ENCODE assay signal across 10 cellular contexts in genomic region chr5:79069488-79070001, GRCh38. TPM values are rescaled to one million over a fixed set of nuclear protein-coding genes. Genes with fewer than 3 reads are reported as not detected.
DNase-seq lines count a peak whose midpoint lies in the region; ATAC-seq and TF ChIP-seq lines count a peak whose summit lies in the region.
"Had no signal": no experiment of that assay in that cellular context is flagged by ENCODE, and none has a peak within 500 bp of the region (broad histone marks: within the 10 kb centered on the region; RNA-seq: fewer than 3 reads in every experiment).

Gene BHMT2 (plus strand): TSS chr5:79069767. CDS start chr5:79069783, 16 bp downstream.
Gene DMGDH (minus strand): TSS chr5:79069674. CDS start chr5:79069620, 54 bp downstream.

- no peak within 1 kb of the TSS for H3K4me3 Mint-ChIP-seq in Calu3 (ENCODE audit: low read depth, unreplicated experiment)

- H3K27ac Mint-ChIP-seq in Calu3 (ENCODE audit: unreplicated experiment) = no peak within 1 kb of the TSS
- H3K27ac Mint-ChIP-seq: CD14-positive monocyte had no signal

- no peak for TF ChIP-seq CTCF in fibroblast of pulmonary artery (IDR thresholded peaks at IDR 0.05; ENCODE audit: low read length, missing control alignments)
- TF ChIP-seq CTCF in omental fat pad (IDR thresholded peaks at IDR 0.05) = no peak
- TF ChIP-seq CTCF in Calu3 (IDR thresholded peaks at IDR 0.05; ENCODE audit: unreplicated experiment) = no peak

- H3K4me1 Mint-ChIP-seq in Calu3 (ENCODE audit: low read depth, unreplicated experiment) = no peaks in the 10 kb centered on the region

- CTCF ChIA-PET in Calu3 (lab: Charles Lee) = no interaction called here

- peak within 1 kb of the TSS; percentile 29 for H3K4me3 ChIP-seq in fibroblast of pulmonary artery (replicated peaks; ENCODE audit: low read depth, low read length)

- no peaks in the 10 kb centered on the region for H3K27me3 Mint-ChIP-seq in Calu3 (ENCODE audit: unreplicated experiment)

- H3K9me3 Mint-ChIP-seq in Calu3 (ENCODE audit: low read depth, unreplicated experiment) = peaks cover 3% of the 10 kb centered on the region

- BruUV-seq in Calu3 (replicated peaks; lab: Mats Ljungman, UMichigan) = no TSS peak

- intact Hi-C loops in Calu3 (cut with micrococcal nuclease; ENCODE audit: unreplicated experiment) = no loop called here

- ATAC-seq in omental fat pad (ENCODE audit: low FRiP score) = peak; percentile 87

- no peaks in the 10 kb centered on the region for H3K36me3 Mint-ChIP-seq in Calu3 (ENCODE audit: insufficient read depth, unreplicated experiment)

- peak; percentile 81 for DNase-seq in AG08396 (ENCODE audit: low spot score)
- DNase-seq in NCI-H69 (lab: John Stamatoyannopoulos, UW) = peak; percentile 59
- DNase-seq in fibroblast of pulmonary artery (ENCODE audit: low read depth) = peak; percentile 25
- DNase-seq in omental fat pad (ENCODE audit: low spot score) = no peak
- DNase-seq in Calu3 = no peak
- no peak for DNase-seq in COR-L47 (lab: John Stamatoyannopoulos, UW)
- no peak for DNase-seq in NOMO-1 (lab: John Stamatoyannopoulos, UW; ENCODE audit: unreplicated experiment in 2 of 2)
- DNase-seq in HUDEP-2 (lab: John Stamatoyannopoulos, UW; ENCODE audit: unreplicated experiment in 76 of 76) = no peak

RNA-seq across cellular contexts. Expression of gene BHMT2, which starts in this region (rescaled TPM):
- total RNA-seq in omental fat pad (10 to 100 TPM; 20.8 to 37.2 (median 25.0) TPM), Calu3 (2022) (not detected in 2 replicates)
- total RNA-seq: OCI-LY7 had no signal

RNA-seq across cellular contexts. Expression of gene DMGDH, which starts in this region (rescaled TPM):
- total RNA-seq in omental fat pad (10 to 100 TPM in 1 of 4 donors, 1 to 10 TPM in 3; 2.8 to 13.9 (median 4.4) TPM), Calu3 (2022) (1.1 and 1.3 TPM in 2 replicates)

Comparison
In these comparisons a context has a peak if more than half of its experiments do, and no peak if none do; other contexts are left out.
1. RNA of gene BHMT2 (total RNA-seq): 20.8 to 37.2 TPM in omental fat pad; not detected in Calu3; every median in the first group is over 10 times any median in the second.
2. DNase-seq: peak in AG08396 (single experiment), NCI-H69 (single experiment) and fibroblast of pulmonary artery (single experiment); none in omental fat pad (single experiment), Calu3 (single experiment), COR-L47 (single experiment), NOMO-1 (0 of 2) and HUDEP-2 (0 of 76).